ENCODE assay signal across 7 cellular contexts in the genomic region with DNA sequence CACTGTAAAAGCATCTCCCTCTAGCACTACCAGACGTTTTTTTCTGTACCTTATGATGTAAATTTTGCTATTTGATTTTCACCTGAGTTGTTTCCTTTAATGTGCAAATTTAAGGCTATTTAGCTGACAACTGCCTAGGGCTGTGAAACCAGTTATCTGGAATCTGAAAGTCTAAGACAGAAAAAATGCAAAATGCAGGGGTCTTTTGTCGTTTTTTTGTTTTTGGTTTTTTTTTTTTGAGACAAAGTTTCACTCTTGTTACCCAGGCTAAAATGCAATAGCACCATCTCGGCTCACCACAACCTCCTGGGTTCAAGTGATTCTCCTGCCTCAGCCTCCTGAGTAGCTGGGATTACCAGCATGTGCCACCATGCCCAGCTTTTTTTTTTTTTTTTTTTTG.
DNase-seq lines count a peak whose midpoint lies in the region; ATAC-seq, FAIRE-seq and TF ChIP-seq lines count a peak whose summit lies in the region.
"Not testable (repeated sequence)": the region's sequence is repeated elsewhere in the genome, so short reads cannot be mapped to it uniquely, and the experiment has no call there.

No MANE protein-coding gene starts in this region.

- not testable (repeated sequence) for H2BK12ac ChIP-seq in H1 (ENCODE audit: low read depth, low read length)

- H3K27ac Mint-ChIP-seq in T-helper 17 cell: peak overlapping the region; percentile 9

- TF ChIP-seq EP300 in H1 (IDR thresholded peaks at IDR 0.05; ENCODE audit: borderline replicate concordance in 1 of 2, low read depth in 2 of 2, low read length in 2 of 2): not testable (repeated sequence)

- H4K91ac ChIP-seq in H1 (replicated peaks; ENCODE audit: insufficient read length, low read length): not testable (repeated sequence)

- not testable (repeated sequence) for H2BK20ac ChIP-seq in H1 (ENCODE audit: low read length)

- H2BK15ac ChIP-seq in H1 (ENCODE audit: low read length); mesendoderm (replicated peaks; ENCODE audit: low read depth): not testable (repeated sequence)

- TF ChIP-seq RAD21 in H1 (IDR thresholded peaks at IDR 0.05 in 1 of 2, conservative IDR thresholded peaks at IDR 0.05 in 1 of 2; ENCODE audit: low read depth in 2 of 2, low read length in 2 of 2): not testable (repeated sequence)

- H4K8ac ChIP-seq in H1 (ENCODE audit: extremely low read depth, insufficient read depth, low read length); mesendoderm (ENCODE audit: low read depth, low read length): not testable (repeated sequence)

- not testable (repeated sequence) for H4K20me1 ChIP-seq in OCI-LY1 (ENCODE audit: insufficient read depth, low read length); H1 (replicated peaks in 1 of 2; ENCODE audit: control insufficient read depth in 1 of 2, insufficient read depth in 2 of 2, low read length in 2 of 2)

- 10% methylated on average over 3 of the region's 3 CpGs for WGBS in HUES64
- WGBS in H1 (ENCODE audit: extremely low coverage in 1 of 2, insufficient coverage in 1 of 2, insufficient read length in 1 of 2, insufficient replicate concordance in 2 of 2, low coverage in 1 of 2, low lambda C conversion rate in 2 of 2, missing lambda C conversion rate in 1 of 2), 2 experiments: 4% methylated on average over 3 of the region's 3 CpGs; no CpG with 5 or more reads in 1 of the 2 experiments
- WGBS in mesendoderm (ENCODE audit: extremely low coverage, insufficient coverage, low lambda C conversion rate): no CpG with 5 or more reads among the region's 3 CpGs

- H3K9me2 ChIP-seq in OCI-LY1 (ENCODE audit: low read depth, low read length): not testable (repeated sequence)

- not testable (repeated sequence) for H3K36me3 ChIP-seq in HAP-1 (replicated peaks); HUES64 (ENCODE audit: insufficient read depth, low read length); OCI-LY1 (ENCODE audit: insufficient read depth, low read length); H1 (ENCODE audit: control insufficient read depth in 2 of 4, insufficient read depth in 4 of 4, low read length in 3 of 4); mesendoderm (ENCODE audit: control insufficient read depth, insufficient read depth, low read length)

- H3K4me3 Mint-ChIP-seq in T-helper 17 cell: not testable (repeated sequence)

- not testable (repeated sequence) for H3K79me1 ChIP-seq in H1 (ENCODE audit: low read depth, low read length); mesendoderm (ENCODE audit: low read length)

- H3K27me3 Mint-ChIP-seq in T-helper 17 cell: not testable (repeated sequence)

- H3K56ac ChIP-seq in H1 (replicated peaks; ENCODE audit: insufficient read length, low read depth, low read length): not testable (repeated sequence)
- H3K56ac ChIP-seq in mesendoderm (ENCODE audit: low read length): peak overlapping the region; percentile 28

- not testable (repeated sequence) for H3K4me3 ChIP-seq in GM12865 (ENCODE audit: low read depth, low read length); HAP-1; OCI-LY1 (ENCODE audit: low read depth, low read length, poor library complexity, severe bottlenecking); mesendoderm (ENCODE audit: low read length)
- H3K4me3 ChIP-seq in HUES64 (ENCODE audit: low read length) (peak overlapping the region; percentile 39; the same call in 1 of the 2 replicates), H1 (ENCODE audit: extremely low read depth in 1 of 4, insufficient read depth in 2 of 4, low read depth in 3 of 4, low read length in 4 of 4) (peak overlapping the region in 1 of 4 experiments; percentile 44; a peak in 1 of 8 replicates)

- peak overlapping the region; percentile 94; the same call in 1 of the 2 replicates for H3K27ac ChIP-seq in HUES64 (ENCODE audit: low read depth, low read length)
- H3K27ac ChIP-seq in OCI-LY1 (ENCODE audit: low read depth, low read length, poor library complexity, severe bottlenecking): peak overlapping the region; percentile 90
- not testable (repeated sequence) for H3K27ac ChIP-seq in H1 (ENCODE audit: low read depth, low read length)
- H3K27ac ChIP-seq in mesendoderm (ENCODE audit: low read depth, low read length): peak overlapping the region; percentile 73

- not testable (repeated sequence) for H3K27me3 ChIP-seq in HAP-1 (ENCODE audit: low read depth); HUES64 (ENCODE audit: insufficient read depth, low read length); OCI-LY1 (ENCODE audit: insufficient read depth, low read length); H1 (replicated peaks in 1 of 4; ENCODE audit: control insufficient read depth in 3 of 4, extremely low read depth in 1 of 4, insufficient read depth in 3 of 4, low read length in 3 of 4); mesendoderm (ENCODE audit: insufficient read depth, low read length, poor library complexity)

- not testable (repeated sequence) for H3K4me1 Mint-ChIP-seq in T-helper 17 cell

- not testable (repeated sequence) for FAIRE-seq in H1 (lab: Jason Lieb, UNC)

- H3K4ac ChIP-seq in H1 (replicated peaks; ENCODE audit: insufficient read length, low read depth, low read length); mesendoderm (ENCODE audit: low read depth, low read length): not testable (repeated sequence)

- H4K5ac ChIP-seq in H1 (ENCODE audit: insufficient read length, low read depth, low read length); mesendoderm (ENCODE audit: low read length): not testable (repeated sequence)

- ATAC-seq in T-helper 17 cell: not testable (repeated sequence)

- H2AFZ ChIP-seq in OCI-LY1 (ENCODE audit: low read length); H1 (ENCODE audit: low read length): not testable (repeated sequence)

- H3K4me1 ChIP-seq in HAP-1 (peaks cover 31% of the 10 kb centered on the region), HUES64 (ENCODE audit: insufficient read depth, low read length) (peaks cover 60% of the 10 kb centered on the region), OCI-LY1 (ENCODE audit: insufficient read depth, low read length, severe bottlenecking) (peaks cover 52% of the 10 kb centered on the region), H1 (replicated peaks in 1 of 4; ENCODE audit: control insufficient read depth in 3 of 4, insufficient read depth in 4 of 4, low read length in 3 of 4) (peaks cover 0 to 15% (median 9%) of the 10 kb centered on the region in 4 experiments; a peak in 5 of 7 replicates)
- H3K4me1 ChIP-seq in mesendoderm (ENCODE audit: control insufficient read depth, low read depth, low read length): not testable (repeated sequence)

- H2BK120ac ChIP-seq in H1 (replicated peaks; ENCODE audit: low read depth, low read length); mesendoderm (ENCODE audit: low read depth, low read length): not testable (repeated sequence)

- not testable (repeated sequence) for H3K4me2 ChIP-seq in OCI-LY1 (ENCODE audit: low read length); mesendoderm (ENCODE audit: low read length)
- H3K4me2 ChIP-seq in H1 (ENCODE audit: insufficient read depth in 1 of 2, low read depth in 2 of 2, low read length in 2 of 2): peak overlapping the region; percentile 56 to 86; a peak in 2 of 4 replicates

- H3K9ac ChIP-seq in HUES64 (ENCODE audit: low read depth, low read length); OCI-LY1 (ENCODE audit: low read length); H1 (replicated peaks in 1 of 4; ENCODE audit: extremely low read depth in 1 of 4, low read depth in 3 of 4, low read length in 3 of 4); mesendoderm (ENCODE audit: low read length): not testable (repeated sequence)

- H3K36me3 Mint-ChIP-seq in T-helper 17 cell (ENCODE audit: low read depth): not testable (repeated sequence)

- TF ChIP-seq POLR2A in H1 (IDR thresholded peaks at IDR 0.05; ENCODE audit: control extremely low read depth in 1 of 2, low read depth in 2 of 2, low read length in 2 of 2): not testable (repeated sequence)

- H3K23ac ChIP-seq in H1 (ENCODE audit: insufficient read length); mesendoderm (ENCODE audit: low read length): not testable (repeated sequence)

- H2AK5ac ChIP-seq in H1 (ENCODE audit: low read depth, low read length); mesendoderm (ENCODE audit: low read length): not testable (repeated sequence)

- DNase-seq in GM12865 (ENCODE audit: low read depth) (peak; percentile 10), HAP-1 (ENCODE audit: low spot score in 2 of 2) (peak; percentile 21 to 58), mesendoderm (peak; percentile 53)
- not testable (repeated sequence) for DNase-seq in T-helper 17 cell; H1 (ENCODE audit: low read depth in 1 of 2, low spot score in 2 of 2)

- H3K23me2 ChIP-seq in H1 (ENCODE audit: low read depth, low read length): not testable (repeated sequence)

- not testable (repeated sequence) for H3F3A ChIP-seq in OCI-LY1 (ENCODE audit: insufficient read depth, low read length)

- not testable (repeated sequence) for TF ChIP-seq CTCF in GM12865 (IDR thresholded peaks at IDR 0.05; ENCODE audit: insufficient read depth, low read depth, low read length, missing control alignments); OCI-LY1 (IDR thresholded peaks at IDR 0.05; ENCODE audit: low read length); H1 (IDR thresholded peaks at IDR 0.05; ENCODE audit: control extremely low read depth in 1 of 3, insufficient read depth in 1 of 3, low read depth in 1 of 3, low read length in 3 of 3)

- CTCF ChIA-PET in H1 (lab: Charles Lee; ENCODE audit: partially characterized antibody): interaction anchor here (0.6 to 1.4 kb wide), 2 partner anchors 67 to 81 kb away, joined by 3 to 4 read pairs; no protein-coding TSS in a partner anchor

- in situ Hi-C loops in HAP-1 (cut with MboI; ENCODE audit: low sequenced_read_pairs): not testable (repeated sequence)

- 0 out of 2 replicates have a peak overlapping the region, but pooled peaks have one; percentile 35 for H2BK5ac ChIP-seq in H1 (ENCODE audit: low read depth, low read length)
- not testable (repeated sequence) for H2BK5ac ChIP-seq in mesendoderm (ENCODE audit: low read length)

- not testable (repeated sequence) for H3K9me3 ChIP-seq in HAP-1; HUES64 (ENCODE audit: insufficient read depth, low read depth, low read length); OCI-LY1 (ENCODE audit: low read length); T-helper 17 cell (ENCODE audit: control insufficient read depth, low read length, poor library complexity, severe bottlenecking); H1 (ENCODE audit: insufficient read depth in 2 of 2, low read depth in 1 of 2, low read length in 1 of 2)

- POLR2A ChIA-PET in H1 (lab: Charles Lee; ENCODE audit: partially characterized antibody): interaction anchor here (1.7 kb wide), 1 partner anchor 34 kb away, joined by 5 read pairs; no protein-coding TSS in a partner anchor

- H3K14ac ChIP-seq in H1 (ENCODE audit: insufficient read length): not testable (repeated sequence)

- not testable (repeated sequence) for H3K18ac ChIP-seq in H1 (ENCODE audit: extremely low read depth, low read length)
- peak overlapping the region; percentile 39 for H3K18ac ChIP-seq in mesendoderm (ENCODE audit: low read length)

- not testable (repeated sequence) for H3K79me2 ChIP-seq in OCI-LY1 (ENCODE audit: insufficient read depth, low read length); H1 (ENCODE audit: control insufficient read depth in 1 of 2, insufficient read depth in 2 of 2, low read length in 2 of 2); mesendoderm (ENCODE audit: control insufficient read depth, insufficient read depth, low read length)
